1 cellular context compared by ENCODE assay signal in genomic region chr3:98600412-98601095, GRCh38.
A peak's percentile ranks its signal among the peaks of the same experiment; 100 is the strongest.
TF ChIP-seq lines count a peak whose summit lies in the region.

No MANE protein-coding gene starts in this region.

TF ChIP-seq in GM12878, 131 proteins besides CTCF, POLR2A, EP300 and RAD21 (continued from another document):
- TF ChIP-seq PBX3 (IDR thresholded peaks at IDR 0.05; ENCODE audit: insufficient replicate concordance, low read depth, low read length) (no peak), IKZF1 (conservative IDR thresholded peaks at IDR 0.05) (no peak), SIX5 (IDR thresholded peaks at IDR 0.05; ENCODE audit: low read depth, low read length, severe bottlenecking) (no peak), YBX1 (IDR thresholded peaks at IDR 0.05) (no peak), GATAD2B (conservative IDR thresholded peaks at IDR 0.05; ENCODE audit: low read depth) (no peak), BRCA1 (IDR thresholded peaks at IDR 0.05; ENCODE audit: low read depth, low read length) (no peak), TBL1XR1 (IDR thresholded peaks at IDR 0.05; ENCODE audit: low read depth, low read length) (no peak), ATF7 (IDR thresholded peaks at IDR 0.05; ENCODE audit: low read depth) (0 out of 2 replicates have a peak, but pooled peaks have one; percentile 42), NRF1 (conservative IDR thresholded peaks at IDR 0.05; ENCODE audit: low read depth, low read length) (no peak), GABPA (IDR thresholded peaks at IDR 0.05; ENCODE audit: low read depth) (no peak), SPI1 (IDR thresholded peaks at IDR 0.05; ENCODE audit: borderline replicate concordance, insufficient read depth, low read depth, low read length) (peak; percentile 80), MEF2A (IDR thresholded peaks at IDR 0.05; ENCODE audit: insufficient read depth, low read depth, low read length) (no peak), RELB (IDR thresholded peaks at IDR 0.05; ENCODE audit: low read depth) (peak; percentile 3; the same call in 1 of the 2 replicates), SMC3 (IDR thresholded peaks at IDR 0.05; ENCODE audit: borderline replicate concordance, low read length) (no peak), ZNF384 (IDR thresholded peaks at IDR 0.05; ENCODE audit: borderline replicate concordance, low read depth, low read length) (no peak), BHLHE40 (IDR thresholded peaks at IDR 0.05; ENCODE audit: borderline replicate concordance in 1 of 2, low read depth in 2 of 2, low read length in 1 of 2) (peak; percentile 54 to 69; a peak in 3 of 4 replicates), PKNOX1 (IDR thresholded peaks at IDR 0.05) (peak; percentile 32; the same call in 1 of the 2 replicates), ATF2 (IDR thresholded peaks at IDR 0.05; ENCODE audit: low read length) (peak; percentile 30; the same call in 1 of the 2 replicates), RFX5 (IDR thresholded peaks at IDR 0.05; ENCODE audit: low read depth, low read length) (no peak), SMARCA5 (IDR thresholded peaks at IDR 0.05) (no peak), ZNF217 (IDR thresholded peaks at IDR 0.05) (0 out of 2 replicates have a peak, but pooled peaks have one; percentile 25), HDAC6 (IDR thresholded peaks at IDR 0.05; ENCODE audit: unreplicated experiment) (no peak), JUNB (IDR thresholded peaks at IDR 0.05) (peak; percentile 10; the same call in 1 of the 2 replicates), FOXK2 (IDR thresholded peaks at IDR 0.05) (no peak), POU2F2 (IDR thresholded peaks at IDR 0.05; ENCODE audit: borderline replicate concordance, low read depth, low read length) (peak; percentile 91; the same call in 1 of the 3 replicates), CHD4 (IDR thresholded peaks at IDR 0.05) (no peak), MTA2 (IDR thresholded peaks at IDR 0.05; ENCODE audit: low read depth) (0 out of 2 replicates have a peak, but pooled peaks have one; percentile 33)
- TF ChIP-seq, protein P1, sequence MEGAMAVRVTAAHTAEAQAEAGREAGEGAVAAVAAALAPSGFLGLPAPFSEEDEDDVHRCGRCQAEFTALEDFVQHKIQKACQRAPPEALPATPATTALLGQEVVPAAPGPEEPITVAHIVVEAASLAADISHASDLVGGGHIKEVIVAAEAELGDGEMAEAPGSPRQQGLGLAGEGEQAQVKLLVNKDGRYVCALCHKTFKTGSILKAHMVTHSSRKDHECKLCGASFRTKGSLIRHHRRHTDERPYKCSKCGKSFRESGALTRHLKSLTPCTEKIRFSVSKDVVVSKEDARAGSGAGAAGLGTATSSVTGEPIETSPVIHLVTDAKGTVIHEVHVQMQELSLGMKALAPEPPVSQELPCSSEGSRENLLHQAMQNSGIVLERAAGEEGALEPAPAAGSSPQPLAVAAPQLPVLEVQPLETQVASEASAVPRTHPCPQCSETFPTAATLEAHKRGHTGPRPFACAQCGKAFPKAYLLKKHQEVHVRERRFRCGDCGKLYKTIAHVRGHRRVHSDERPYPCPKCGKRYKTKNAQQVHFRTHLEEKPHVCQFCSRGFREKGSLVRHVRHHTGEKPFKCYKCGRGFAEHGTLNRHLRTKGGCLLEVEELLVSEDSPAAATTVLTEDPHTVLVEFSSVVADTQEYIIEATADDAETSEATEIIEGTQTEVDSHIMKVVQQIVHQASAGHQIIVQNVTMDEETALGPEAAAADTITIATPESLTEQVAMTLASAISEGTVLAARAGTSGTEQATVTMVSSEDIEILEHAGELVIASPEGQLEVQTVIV (IDR thresholded peaks at IDR 0.05; ENCODE audit: borderline replicate concordance, partially characterized antibody): no peak
- TF ChIP-seq, protein P2, sequence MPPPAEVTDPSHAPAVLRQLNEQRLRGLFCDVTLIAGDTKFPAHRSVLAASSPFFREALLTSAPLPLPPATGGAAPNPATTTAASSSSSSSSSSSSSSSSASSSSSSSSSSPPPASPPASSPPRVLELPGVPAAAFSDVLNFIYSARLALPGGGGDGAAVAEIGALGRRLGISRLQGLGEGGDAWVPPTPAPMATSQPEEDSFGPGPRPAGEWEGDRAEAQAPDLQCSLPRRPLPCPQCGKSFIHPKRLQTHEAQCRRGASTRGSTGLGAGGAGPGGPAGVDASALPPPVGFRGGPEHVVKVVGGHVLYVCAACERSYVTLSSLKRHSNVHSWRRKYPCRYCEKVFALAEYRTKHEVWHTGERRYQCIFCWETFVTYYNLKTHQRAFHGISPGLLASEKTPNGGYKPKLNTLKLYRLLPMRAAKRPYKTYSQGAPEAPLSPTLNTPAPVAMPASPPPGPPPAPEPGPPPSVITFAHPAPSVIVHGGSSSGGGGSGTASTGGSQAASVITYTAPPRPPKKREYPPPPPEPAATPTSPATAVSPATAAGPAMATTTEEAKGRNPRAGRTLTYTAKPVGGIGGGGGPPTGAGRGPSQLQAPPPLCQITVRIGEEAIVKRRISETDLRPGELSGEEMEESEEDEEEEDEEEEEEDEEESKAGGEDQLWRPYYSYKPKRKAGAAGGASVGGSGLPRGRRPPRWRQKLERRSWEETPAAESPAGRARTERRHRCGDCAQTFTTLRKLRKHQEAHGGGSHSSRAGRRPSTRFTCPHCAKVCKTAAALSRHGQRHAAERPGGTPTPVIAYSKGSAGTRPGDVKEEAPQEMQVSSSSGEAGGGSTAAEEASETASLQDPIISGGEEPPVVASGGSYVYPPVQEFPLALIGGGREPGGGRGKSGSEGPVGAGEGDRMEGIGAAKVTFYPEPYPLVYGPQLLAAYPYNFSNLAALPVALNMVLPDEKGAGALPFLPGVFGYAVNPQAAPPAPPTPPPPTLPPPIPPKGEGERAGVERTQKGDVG (CRISPR knock-in tag; IDR thresholded peaks at IDR 0.05): no peak
